In genomic region chr2:72713857-72714256, GRCh38 we compare ENCODE assay signal across 1 cellular context.
TF ChIP-seq lines count a peak whose summit lies in the region.

No MANE protein-coding gene starts in this region.

TF ChIP-seq in HepG2, 621 proteins besides CTCF, POLR2A, EP300 and RAD21 (continued from another document):
- TF ChIP-seq, protein P1, sequence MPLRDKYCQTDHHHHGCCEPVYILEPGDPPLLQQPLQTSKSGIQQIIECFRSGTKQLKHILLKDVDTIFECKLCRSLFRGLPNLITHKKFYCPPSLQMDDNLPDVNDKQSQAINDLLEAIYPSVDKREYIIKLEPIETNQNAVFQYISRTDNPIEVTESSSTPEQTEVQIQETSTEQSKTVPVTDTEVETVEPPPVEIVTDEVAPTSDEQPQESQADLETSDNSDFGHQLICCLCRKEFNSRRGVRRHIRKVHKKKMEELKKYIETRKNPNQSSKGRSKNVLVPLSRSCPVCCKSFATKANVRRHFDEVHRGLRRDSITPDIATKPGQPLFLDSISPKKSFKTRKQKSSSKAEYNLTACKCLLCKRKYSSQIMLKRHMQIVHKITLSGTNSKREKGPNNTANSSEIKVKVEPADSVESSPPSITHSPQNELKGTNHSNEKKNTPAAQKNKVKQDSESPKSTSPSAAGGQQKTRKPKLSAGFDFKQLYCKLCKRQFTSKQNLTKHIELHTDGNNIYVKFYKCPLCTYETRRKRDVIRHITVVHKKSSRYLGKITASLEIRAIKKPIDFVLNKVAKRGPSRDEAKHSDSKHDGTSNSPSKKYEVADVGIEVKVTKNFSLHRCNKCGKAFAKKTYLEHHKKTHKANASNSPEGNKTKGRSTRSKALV (CRISPR knock-in tag; IDR thresholded peaks at IDR 0.05) = no peak
- TF ChIP-seq TCF12 (IDR thresholded peaks at IDR 0.05) (no peak), TCF12 (CRISPR knock-in tag; IDR thresholded peaks at IDR 0.05) (no peak), STAG1 (CRISPR knock-in tag; IDR thresholded peaks at IDR 0.05) (peak; percentile 14; the same call in 1 of the 2 replicates), MED8 (CRISPR knock-in tag; IDR thresholded peaks at IDR 0.05; ENCODE audit: insufficient replicate concordance) (no peak)
